ENCODE assay signal across 8 cellular contexts in the genomic region with DNA sequence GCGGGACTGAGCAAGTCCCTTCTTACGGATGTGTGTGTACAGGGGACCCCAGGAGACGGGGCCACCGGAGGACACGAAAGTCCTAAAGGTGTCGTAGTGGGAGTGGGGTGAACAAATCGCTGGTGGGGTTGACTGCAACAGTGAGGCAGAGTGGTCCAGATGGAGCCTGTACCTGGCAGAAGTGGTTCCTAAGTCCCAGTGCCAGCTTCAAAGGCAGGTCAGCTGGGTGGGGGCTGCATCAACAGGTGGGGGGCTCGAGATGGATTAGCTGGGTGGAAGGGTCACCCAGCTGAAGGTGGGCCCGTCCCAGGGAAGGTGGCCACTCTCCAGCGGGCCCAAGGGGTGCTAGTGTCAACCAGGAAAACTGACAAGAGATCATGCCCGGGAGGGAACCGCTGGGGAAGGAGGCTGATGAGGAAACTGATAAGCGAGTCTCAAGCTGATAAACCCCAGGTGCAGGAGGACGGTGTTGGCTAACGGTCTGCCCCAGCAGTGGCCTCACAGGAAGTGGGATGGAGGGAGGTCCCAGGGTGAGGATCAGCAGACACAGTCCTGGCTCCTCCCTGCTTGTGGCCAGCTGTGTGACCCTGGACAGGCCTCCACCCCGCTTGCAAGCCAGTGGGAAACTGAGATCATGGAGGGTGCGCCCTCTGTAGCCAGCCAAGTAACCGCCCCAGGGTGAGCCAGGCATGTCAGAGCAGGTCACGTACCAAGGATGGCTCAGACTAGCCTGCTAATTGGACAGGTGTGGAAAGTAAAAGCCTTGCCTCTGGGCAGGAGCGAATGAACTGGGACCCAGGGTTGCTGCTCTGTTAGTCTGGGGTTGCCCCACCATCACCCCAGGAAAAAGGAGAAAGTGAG. TPM values are rescaled to one million over a fixed set of nuclear protein-coding genes. Genes with fewer than 3 reads are reported as not detected.
DNase-seq lines count a peak whose midpoint lies in the region; ATAC-seq and TF ChIP-seq lines count a peak whose summit lies in the region.

No MANE protein-coding gene starts in this region.

- TF ChIP-seq POLR2A in lower leg skin (IDR thresholded peaks at IDR 0.05), result no peak

- peak overlapping the region; percentile 72 for H3K4me3 ChIP-seq in HUES48 (ENCODE audit: low read depth, low read length)
- H3K4me3 ChIP-seq in lower leg skin (ENCODE audit: low read depth, poor library complexity, severe bottlenecking), result peak overlapping the region; percentile 92

- DNase-seq in DMS53 treated with DMSO at 0.1 percent for 48 hours (lab: John Stamatoyannopoulos, UW; ENCODE audit: unreplicated experiment) (peak; percentile 37), SW480 (ENCODE audit: low spot score) (peak; percentile 78), dedifferentiated amniotic fluid mesenchymal stem cell (ENCODE audit: extremely low spot score) (peak; percentile 60), lower leg skin (ENCODE audit: low spot score in 2 of 2) (peak; percentile 93 to 97), stromal cell of bone marrow (ENCODE audit: low read depth) (peak; percentile 87), amniotic stem cell (lab: John Stamatoyannopoulos, UW) (no peak)

- peak in 1 of 3 donors; percentile 9 for TF ChIP-seq CTCF in lower leg skin (IDR thresholded peaks at IDR 0.05)

- H3K9me3 ChIP-seq in HUES48 (ENCODE audit: control insufficient read depth, insufficient read depth, low read length), result no peaks in the 10 kb centered on the region

- ATAC-seq in GM19438 (IDR thresholded peaks at IDR 0.05; ENCODE audit: low read depth, unreplicated experiment), result peak; percentile 54

- H3K27me3 ChIP-seq in HUES48 (ENCODE audit: control insufficient read depth, insufficient read depth, low read length), result no peaks in the 10 kb centered on the region

- intact Hi-C loops in lower leg skin (cut with DNase I; ENCODE audit: low total_unique reads), result no loop called here

- H3K27ac ChIP-seq in HUES48 (ENCODE audit: low read depth, low read length), result peak overlapping the region; percentile 43

- peaks cover 20% of the 10 kb centered on the region for H3K4me1 ChIP-seq in HUES48 (ENCODE audit: control insufficient read depth, insufficient read depth, low read length)

- 3% methylated on average over 17 to 20 of the region's 20 CpGs for WGBS in lower leg skin, 2 donors

- no peak overlapping the region for H3K9ac ChIP-seq in HUES48 (ENCODE audit: low read depth, low read length)

- peaks cover 14% of the 10 kb centered on the region for H3K36me3 ChIP-seq in HUES48 (ENCODE audit: control insufficient read depth, insufficient read depth, low read length)

RNA-seq across cellular contexts. Expression of gene ORAI3, which starts 1.0 kb away (rescaled TPM):
- total RNA-seq in lower leg skin, result 10 to 100 TPM; 22.9 to 37.7 (median 34.6) TPM

RNA-seq across cellular contexts. Expression of gene SETD1A, which starts 7.7 kb away (rescaled TPM):
- 10 to 100 TPM in 3 of 4 donors, 1 to 10 TPM in 1; 9.2 to 22.4 (median 10.7) TPM for total RNA-seq in lower leg skin

RNA-seq across cellular contexts. Expression of gene FBXL19, which starts 26.5 kb away (rescaled TPM):
- 10 to 100 TPM; 17.7 to 25.1 (median 22.1) TPM for total RNA-seq in lower leg skin

RNA-seq across cellular contexts. Expression of gene HSD3B7, which starts 35.1 kb away (rescaled TPM):
- 10 to 100 TPM; 12.4 to 29.8 (median 19.0) TPM for total RNA-seq in lower leg skin

RNA-seq across cellular contexts. Expression of gene CTF1, which starts 53.5 kb away (rescaled TPM):
- total RNA-seq in lower leg skin, result 1 to 10 TPM in 2 of 4 donors, under 1 TPM in 1, not detected in 1; 0.80 to 3.0 (median 2.5) TPM
